2 cellular contexts compared by ENCODE assay signal in the genomic region with DNA sequence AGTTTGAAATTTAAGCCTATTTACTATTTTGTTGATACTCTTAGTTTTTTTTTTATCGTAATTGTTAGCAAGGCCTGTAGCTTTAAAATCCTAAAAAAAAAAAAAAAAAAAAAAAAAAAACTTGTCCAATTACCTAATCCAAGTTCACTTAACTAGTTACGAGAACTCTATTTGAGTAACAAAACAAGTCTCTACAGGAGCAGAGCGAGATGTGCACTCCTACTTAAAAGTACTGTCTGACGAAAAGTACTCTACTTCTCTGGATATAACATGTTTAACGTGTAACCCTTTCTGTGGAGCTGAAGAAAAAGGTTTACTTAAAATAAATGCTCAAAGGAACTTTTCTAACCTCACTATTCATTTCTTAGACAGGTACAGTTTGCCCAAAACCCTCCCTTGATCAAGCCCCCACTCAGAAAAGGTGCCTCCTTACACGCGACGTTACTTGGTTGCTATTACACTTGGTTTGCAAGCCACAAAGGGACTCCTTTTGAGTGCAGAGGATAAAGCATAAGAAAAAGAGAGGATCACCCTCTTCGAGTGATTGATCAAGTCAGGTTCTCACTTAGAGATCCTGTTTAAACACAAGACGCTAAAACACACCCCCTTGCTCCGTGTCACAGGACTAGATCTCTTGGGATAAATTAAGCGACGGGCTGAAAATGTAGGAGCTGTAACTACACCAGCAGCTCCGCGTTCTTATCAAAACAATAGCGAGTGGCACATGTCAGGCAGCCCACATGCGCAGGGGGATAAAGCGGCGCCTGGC.
A peak's percentile ranks its signal among the peaks of the same experiment; 100 is the strongest.
TF ChIP-seq lines count a peak whose summit lies in the region.

No MANE protein-coding gene starts in this region.

TF ChIP-seq in K562, 482 proteins besides CTCF, POLR2A, EP300 and RAD21 (continued from another document):
- TF ChIP-seq SAFB (IDR thresholded peaks at IDR 0.05; ENCODE audit: borderline replicate concordance, low read depth, low read length), result no peak
- 0 out of 2 replicates have a peak, but pooled peaks have one; percentile 38 for TF ChIP-seq LEF1 (IDR thresholded peaks at IDR 0.05)
- no peak for TF ChIP-seq TFAM (CRISPR knock-in tag; conservative IDR thresholded peaks at IDR 0.05)
- no peak for TF ChIP-seq RB1 (IDR thresholded peaks at IDR 0.05; ENCODE audit: low read depth)
- peak; percentile 78 for TF ChIP-seq TCF3 (CRISPR knock-in tag; IDR thresholded peaks at IDR 0.05)
- TF ChIP-seq SREBF1 (IDR thresholded peaks at IDR 0.05; ENCODE audit: borderline replicate concordance, low read depth, low read length), result no peak
- TF ChIP-seq MEIS2 (IDR thresholded peaks at IDR 0.05; ENCODE audit: partially characterized antibody), result peak; percentile 40
- peak; percentile 70 for TF ChIP-seq RNF2 (IDR thresholded peaks at IDR 0.05)
- TF ChIP-seq CBFA2T3 (IDR thresholded peaks at IDR 0.05), result peak; percentile 86
- TF ChIP-seq BHLHE40 (IDR thresholded peaks at IDR 0.05; ENCODE audit: low read length), result peak; percentile 80
- TF ChIP-seq SOX6 (IDR thresholded peaks at IDR 0.05), result peak; percentile 87
- TF ChIP-seq NCOR1 (IDR thresholded peaks at IDR 0.05), result peak; percentile 74
- peak; percentile 49; the same call in 1 of the 2 replicates for TF ChIP-seq MBD2 (IDR thresholded peaks at IDR 0.05; ENCODE audit: borderline replicate concordance, low read depth)
- TF ChIP-seq NRF1 (conservative IDR thresholded peaks at IDR 0.05 in 1 of 2, IDR thresholded peaks at IDR 0.05 in 1 of 2), result peak; percentile 89 to 90
- TF ChIP-seq STAG1 (CRISPR knock-in tag; IDR thresholded peaks at IDR 0.05; ENCODE audit: borderline replicate concordance), result no peak
- TF ChIP-seq, protein P1, sequence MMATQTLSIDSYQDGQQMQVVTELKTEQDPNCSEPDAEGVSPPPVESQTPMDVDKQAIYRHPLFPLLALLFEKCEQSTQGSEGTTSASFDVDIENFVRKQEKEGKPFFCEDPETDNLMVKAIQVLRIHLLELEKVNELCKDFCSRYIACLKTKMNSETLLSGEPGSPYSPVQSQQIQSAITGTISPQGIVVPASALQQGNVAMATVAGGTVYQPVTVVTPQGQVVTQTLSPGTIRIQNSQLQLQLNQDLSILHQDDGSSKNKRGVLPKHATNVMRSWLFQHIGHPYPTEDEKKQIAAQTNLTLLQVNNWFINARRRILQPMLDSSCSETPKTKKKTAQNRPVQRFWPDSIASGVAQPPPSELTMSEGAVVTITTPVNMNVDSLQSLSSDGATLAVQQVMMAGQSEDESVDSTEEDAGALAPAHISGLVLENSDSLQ (IDR thresholded peaks at IDR 0.05), result peak; percentile 42
- TF ChIP-seq SIN3A (IDR thresholded peaks at IDR 0.05; ENCODE audit: borderline replicate concordance in 2 of 2, control insufficient read depth in 1 of 2, low read depth in 2 of 2, low read length in 2 of 2), result peak in 1 of 2 experiments; percentile 64; a peak in 1 of 4 replicates
- TF ChIP-seq, protein P2, sequence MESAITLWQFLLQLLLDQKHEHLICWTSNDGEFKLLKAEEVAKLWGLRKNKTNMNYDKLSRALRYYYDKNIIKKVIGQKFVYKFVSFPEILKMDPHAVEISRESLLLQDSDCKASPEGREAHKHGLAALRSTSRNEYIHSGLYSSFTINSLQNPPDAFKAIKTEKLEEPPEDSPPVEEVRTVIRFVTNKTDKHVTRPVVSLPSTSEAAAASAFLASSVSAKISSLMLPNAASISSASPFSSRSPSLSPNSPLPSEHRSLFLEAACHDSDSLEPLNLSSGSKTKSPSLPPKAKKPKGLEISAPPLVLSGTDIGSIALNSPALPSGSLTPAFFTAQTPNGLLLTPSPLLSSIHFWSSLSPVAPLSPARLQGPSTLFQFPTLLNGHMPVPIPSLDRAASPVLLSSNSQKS (CRISPR knock-in tag; IDR thresholded peaks at IDR 0.05), result no peak

TF ChIP-seq in HepG2, 621 proteins besides CTCF, POLR2A, EP300 and RAD21 (continued from another document and continues in another):
- TF ChIP-seq, protein P3, sequence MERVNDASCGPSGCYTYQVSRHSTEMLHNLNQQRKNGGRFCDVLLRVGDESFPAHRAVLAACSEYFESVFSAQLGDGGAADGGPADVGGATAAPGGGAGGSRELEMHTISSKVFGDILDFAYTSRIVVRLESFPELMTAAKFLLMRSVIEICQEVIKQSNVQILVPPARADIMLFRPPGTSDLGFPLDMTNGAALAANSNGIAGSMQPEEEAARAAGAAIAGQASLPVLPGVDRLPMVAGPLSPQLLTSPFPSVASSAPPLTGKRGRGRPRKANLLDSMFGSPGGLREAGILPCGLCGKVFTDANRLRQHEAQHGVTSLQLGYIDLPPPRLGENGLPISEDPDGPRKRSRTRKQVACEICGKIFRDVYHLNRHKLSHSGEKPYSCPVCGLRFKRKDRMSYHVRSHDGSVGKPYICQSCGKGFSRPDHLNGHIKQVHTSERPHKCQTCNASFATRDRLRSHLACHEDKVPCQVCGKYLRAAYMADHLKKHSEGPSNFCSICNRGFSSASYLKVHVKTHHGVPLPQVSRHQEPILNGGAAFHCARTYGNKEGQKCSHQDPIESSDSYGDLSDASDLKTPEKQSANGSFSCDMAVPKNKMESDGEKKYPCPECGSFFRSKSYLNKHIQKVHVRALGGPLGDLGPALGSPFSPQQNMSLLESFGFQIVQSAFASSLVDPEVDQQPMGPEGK (CRISPR knock-in tag; IDR thresholded peaks at IDR 0.05), result no peak
- no peak for TF ChIP-seq RORA (CRISPR knock-in tag; IDR thresholded peaks at IDR 0.05)
- TF ChIP-seq, protein P4, sequence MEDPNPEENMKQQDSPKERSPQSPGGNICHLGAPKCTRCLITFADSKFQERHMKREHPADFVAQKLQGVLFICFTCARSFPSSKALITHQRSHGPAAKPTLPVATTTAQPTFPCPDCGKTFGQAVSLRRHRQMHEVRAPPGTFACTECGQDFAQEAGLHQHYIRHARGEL (CRISPR knock-in tag; IDR thresholded peaks at IDR 0.05), result peak; percentile 7; the same call in 1 of the 2 replicates
- no peak for TF ChIP-seq CREB1 (IDR thresholded peaks at IDR 0.05)
- TF ChIP-seq CREB1 (CRISPR knock-in tag; IDR thresholded peaks at IDR 0.05), result no peak
- TF ChIP-seq, protein P5, sequence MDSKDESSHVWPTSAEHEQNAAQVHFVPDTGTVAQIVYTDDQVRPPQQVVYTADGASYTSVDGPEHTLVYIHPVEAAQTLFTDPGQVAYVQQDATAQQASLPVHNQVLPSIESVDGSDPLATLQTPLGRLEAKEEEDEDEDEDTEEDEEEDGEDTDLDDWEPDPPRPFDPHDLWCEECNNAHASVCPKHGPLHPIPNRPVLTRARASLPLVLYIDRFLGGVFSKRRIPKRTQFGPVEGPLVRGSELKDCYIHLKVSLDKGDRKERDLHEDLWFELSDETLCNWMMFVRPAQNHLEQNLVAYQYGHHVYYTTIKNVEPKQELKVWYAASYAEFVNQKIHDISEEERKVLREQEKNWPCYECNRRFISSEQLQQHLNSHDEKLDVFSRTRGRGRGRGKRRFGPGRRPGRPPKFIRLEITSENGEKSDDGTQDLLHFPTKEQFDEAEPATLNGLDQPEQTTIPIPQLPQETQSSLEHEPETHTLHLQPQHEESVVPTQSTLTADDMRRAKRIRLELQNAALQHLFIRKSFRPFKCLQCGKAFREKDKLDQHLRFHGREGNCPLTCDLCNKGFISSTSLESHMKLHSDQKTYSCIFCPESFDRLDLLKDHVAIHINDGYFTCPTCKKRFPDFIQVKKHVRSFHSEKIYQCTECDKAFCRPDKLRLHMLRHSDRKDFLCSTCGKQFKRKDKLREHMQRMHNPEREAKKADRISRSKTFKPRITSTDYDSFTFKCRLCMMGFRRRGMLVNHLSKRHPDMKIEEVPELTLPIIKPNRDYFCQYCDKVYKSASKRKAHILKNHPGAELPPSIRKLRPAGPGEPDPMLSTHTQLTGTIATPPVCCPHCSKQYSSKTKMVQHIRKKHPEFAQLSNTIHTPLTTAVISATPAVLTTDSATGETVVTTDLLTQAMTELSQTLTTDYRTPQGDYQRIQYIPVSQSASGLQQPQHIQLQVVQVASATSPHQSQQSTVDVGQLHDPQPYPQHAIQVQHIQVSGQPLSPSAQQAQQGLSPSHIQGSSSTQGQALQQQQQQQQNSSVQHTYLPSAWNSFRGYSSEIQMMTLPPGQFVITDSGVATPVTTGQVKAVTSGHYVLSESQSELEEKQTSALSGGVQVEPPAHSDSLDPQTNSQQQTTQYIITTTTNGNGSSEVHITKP (CRISPR knock-in tag; IDR thresholded peaks at IDR 0.05; ENCODE audit: low read depth), result no peak
- no peak for TF ChIP-seq ZNF614 (CRISPR knock-in tag; IDR thresholded peaks at IDR 0.05; ENCODE audit: borderline replicate concordance)
- 0 out of 2 replicates have a peak, but pooled peaks have one; percentile 58 for TF ChIP-seq NKX3-1 (CRISPR knock-in tag; IDR thresholded peaks at IDR 0.05)
- TF ChIP-seq ATF1 (CRISPR knock-in tag; IDR thresholded peaks at IDR 0.05), result no peak
- 0 out of 2 replicates have a peak, but pooled peaks have one; percentile 40 for TF ChIP-seq ZNF24 (IDR thresholded peaks at IDR 0.05)
- TF ChIP-seq ZBTB7A (CRISPR knock-in tag; IDR thresholded peaks at IDR 0.05), result no peak
- no peak for TF ChIP-seq POLR2AphosphoS5 (IDR thresholded peaks at IDR 0.05; ENCODE audit: low read depth, low read length)
- TF ChIP-seq, protein P6, sequence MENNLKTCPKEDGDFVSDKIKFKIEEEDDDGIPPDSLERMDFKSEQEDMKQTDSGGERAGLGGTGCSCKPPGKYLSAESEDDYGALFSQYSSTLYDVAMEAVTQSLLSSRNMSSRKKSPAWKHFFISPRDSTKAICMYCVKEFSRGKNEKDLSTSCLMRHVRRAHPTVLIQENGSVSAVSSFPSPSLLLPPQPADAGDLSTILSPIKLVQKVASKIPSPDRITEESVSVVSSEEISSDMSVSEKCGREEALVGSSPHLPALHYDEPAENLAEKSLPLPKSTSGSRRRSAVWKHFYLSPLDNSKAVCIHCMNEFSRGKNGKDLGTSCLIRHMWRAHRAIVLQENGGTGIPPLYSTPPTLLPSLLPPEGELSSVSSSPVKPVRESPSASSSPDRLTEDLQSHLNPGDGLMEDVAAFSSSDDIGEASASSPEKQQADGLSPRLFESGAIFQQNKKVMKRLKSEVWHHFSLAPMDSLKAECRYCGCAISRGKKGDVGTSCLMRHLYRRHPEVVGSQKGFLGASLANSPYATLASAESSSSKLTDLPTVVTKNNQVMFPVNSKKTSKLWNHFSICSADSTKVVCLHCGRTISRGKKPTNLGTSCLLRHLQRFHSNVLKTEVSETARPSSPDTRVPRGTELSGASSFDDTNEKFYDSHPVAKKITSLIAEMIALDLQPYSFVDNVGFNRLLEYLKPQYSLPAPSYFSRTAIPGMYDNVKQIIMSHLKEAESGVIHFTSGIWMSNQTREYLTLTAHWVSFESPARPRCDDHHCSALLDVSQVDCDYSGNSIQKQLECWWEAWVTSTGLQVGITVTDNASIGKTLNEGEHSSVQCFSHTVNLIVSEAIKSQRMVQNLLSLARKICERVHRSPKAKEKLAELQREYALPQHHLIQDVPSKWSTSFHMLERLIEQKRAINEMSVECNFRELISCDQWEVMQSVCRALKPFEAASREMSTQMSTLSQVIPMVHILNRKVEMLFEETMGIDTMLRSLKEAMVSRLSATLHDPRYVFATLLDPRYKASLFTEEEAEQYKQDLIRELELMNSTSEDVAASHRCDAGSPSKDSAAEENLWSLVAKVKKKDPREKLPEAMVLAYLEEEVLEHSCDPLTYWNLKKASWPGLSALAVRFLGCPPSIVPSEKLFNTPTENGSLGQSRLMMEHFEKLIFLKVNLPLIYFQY (CRISPR knock-in tag; IDR thresholded peaks at IDR 0.05; ENCODE audit: borderline replicate concordance), result no peak
- TF ChIP-seq SATB2 (CRISPR knock-in tag; IDR thresholded peaks at IDR 0.05), result 0 out of 2 replicates have a peak, but pooled peaks have one; percentile 30
- no peak for TF ChIP-seq FOXP1 (IDR thresholded peaks at IDR 0.05)
- TF ChIP-seq FOXP1 (CRISPR knock-in tag; IDR thresholded peaks at IDR 0.05), result 0 out of 2 replicates have a peak, but pooled peaks have one; percentile 5
- TF ChIP-seq BRCA1 (CRISPR knock-in tag; IDR thresholded peaks at IDR 0.05), result peak; percentile 90; the same call in 1 of the 2 replicates
- TF ChIP-seq ISX (CRISPR knock-in tag; conservative IDR thresholded peaks at IDR 0.05), result 0 out of 2 replicates have a peak, but pooled peaks have one; percentile 30
- 0 out of 2 replicates have a peak, but pooled peaks have one; percentile 2 for TF ChIP-seq BCL6 (CRISPR knock-in tag; IDR thresholded peaks at IDR 0.05)
- no peak for TF ChIP-seq SCMH1 (CRISPR knock-in tag; IDR thresholded peaks at IDR 0.05; ENCODE audit: borderline replicate concordance)
- TF ChIP-seq, protein P7, sequence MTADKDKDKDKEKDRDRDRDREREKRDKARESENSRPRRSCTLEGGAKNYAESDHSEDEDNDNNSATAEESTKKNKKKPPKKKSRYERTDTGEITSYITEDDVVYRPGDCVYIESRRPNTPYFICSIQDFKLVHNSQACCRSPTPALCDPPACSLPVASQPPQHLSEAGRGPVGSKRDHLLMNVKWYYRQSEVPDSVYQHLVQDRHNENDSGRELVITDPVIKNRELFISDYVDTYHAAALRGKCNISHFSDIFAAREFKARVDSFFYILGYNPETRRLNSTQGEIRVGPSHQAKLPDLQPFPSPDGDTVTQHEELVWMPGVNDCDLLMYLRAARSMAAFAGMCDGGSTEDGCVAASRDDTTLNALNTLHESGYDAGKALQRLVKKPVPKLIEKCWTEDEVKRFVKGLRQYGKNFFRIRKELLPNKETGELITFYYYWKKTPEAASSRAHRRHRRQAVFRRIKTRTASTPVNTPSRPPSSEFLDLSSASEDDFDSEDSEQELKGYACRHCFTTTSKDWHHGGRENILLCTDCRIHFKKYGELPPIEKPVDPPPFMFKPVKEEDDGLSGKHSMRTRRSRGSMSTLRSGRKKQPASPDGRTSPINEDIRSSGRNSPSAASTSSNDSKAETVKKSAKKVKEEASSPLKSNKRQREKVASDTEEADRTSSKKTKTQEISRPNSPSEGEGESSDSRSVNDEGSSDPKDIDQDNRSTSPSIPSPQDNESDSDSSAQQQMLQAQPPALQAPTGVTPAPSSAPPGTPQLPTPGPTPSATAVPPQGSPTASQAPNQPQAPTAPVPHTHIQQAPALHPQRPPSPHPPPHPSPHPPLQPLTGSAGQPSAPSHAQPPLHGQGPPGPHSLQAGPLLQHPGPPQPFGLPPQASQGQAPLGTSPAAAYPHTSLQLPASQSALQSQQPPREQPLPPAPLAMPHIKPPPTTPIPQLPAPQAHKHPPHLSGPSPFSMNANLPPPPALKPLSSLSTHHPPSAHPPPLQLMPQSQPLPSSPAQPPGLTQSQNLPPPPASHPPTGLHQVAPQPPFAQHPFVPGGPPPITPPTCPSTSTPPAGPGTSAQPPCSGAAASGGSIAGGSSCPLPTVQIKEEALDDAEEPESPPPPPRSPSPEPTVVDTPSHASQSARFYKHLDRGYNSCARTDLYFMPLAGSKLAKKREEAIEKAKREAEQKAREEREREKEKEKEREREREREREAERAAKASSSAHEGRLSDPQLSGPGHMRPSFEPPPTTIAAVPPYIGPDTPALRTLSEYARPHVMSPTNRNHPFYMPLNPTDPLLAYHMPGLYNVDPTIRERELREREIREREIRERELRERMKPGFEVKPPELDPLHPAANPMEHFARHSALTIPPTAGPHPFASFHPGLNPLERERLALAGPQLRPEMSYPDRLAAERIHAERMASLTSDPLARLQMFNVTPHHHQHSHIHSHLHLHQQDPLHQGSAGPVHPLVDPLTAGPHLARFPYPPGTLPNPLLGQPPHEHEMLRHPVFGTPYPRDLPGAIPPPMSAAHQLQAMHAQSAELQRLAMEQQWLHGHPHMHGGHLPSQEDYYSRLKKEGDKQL (CRISPR knock-in tag; IDR thresholded peaks at IDR 0.05; ENCODE audit: low read depth), result no peak
- TF ChIP-seq ZNF264 (CRISPR knock-in tag; IDR thresholded peaks at IDR 0.05), result peak; percentile 40; the same call in 1 of the 2 replicates
- no peak for TF ChIP-seq SRF (IDR thresholded peaks at IDR 0.05; ENCODE audit: low read depth, low read length)
- TF ChIP-seq KDM2A (CRISPR knock-in tag; IDR thresholded peaks at IDR 0.05; ENCODE audit: borderline replicate concordance, low read depth), result no peak
- peak; percentile 22; the same call in 1 of the 2 replicates for TF ChIP-seq ZNF44 (CRISPR knock-in tag; IDR thresholded peaks at IDR 0.05)
- TF ChIP-seq PHF20 (CRISPR knock-in tag; IDR thresholded peaks at IDR 0.05), result no peak
- no peak for TF ChIP-seq EHMT2 (IDR thresholded peaks at IDR 0.05; ENCODE audit: borderline replicate concordance, low read depth, low read length)
